Comparison of ENCODE assay signal across 17 cellular contexts in the genomic region with DNA sequence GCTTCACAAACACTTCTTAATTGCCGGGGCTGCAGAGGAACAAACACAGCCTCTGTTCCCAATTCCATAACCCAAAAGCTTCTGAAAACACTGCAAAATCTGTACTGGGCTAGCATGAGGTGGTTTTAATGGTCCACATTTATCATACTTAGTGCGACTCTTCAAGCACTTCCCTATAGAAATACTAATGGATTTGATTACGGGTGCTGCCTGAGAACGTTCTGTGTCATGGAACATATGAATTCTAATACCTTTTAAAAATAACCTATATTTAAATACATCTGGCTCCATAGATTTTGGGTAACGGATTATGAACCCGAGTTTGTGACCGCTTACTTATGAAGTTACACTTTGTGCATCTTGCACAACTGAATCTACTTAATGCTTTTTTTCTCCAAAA.
"Had no signal": no experiment of that assay in that cellular context is flagged by ENCODE, and none has a peak within 500 bp of the region (broad histone marks: within the 10 kb centered on the region; RNA-seq: fewer than 3 reads in every experiment).

No MANE protein-coding gene starts in this region.

- ATAC-seq: activated CD8-positive, alpha-beta T cell treated with anti-CD3 and anti-CD28 coated beads, Interleukin-2, amount 10 ng/mL, durations not matched to agents 7 days and 5 days; activated naive CD8-positive, alpha-beta T cell treated with anti-CD3 and anti-CD28 coated beads, Interleukin-2, amount 50 U/mL, for 24 hours; heart right ventricle; left lobe of liver; natural killer cell treated with Interleukin-12 subunit alpha and Interleukin-12 subunit beta and Interleukin-15 and Interleukin-18, amount 100 ng/mL, for 72 hours had no signal

- FAIRE-seq: TTC549 had no signal

- DNase-seq: activated CD4-positive, alpha-beta T cell treated with anti-CD3 and anti-CD28 coated beads for 1 hour; activated CD4-positive, alpha-beta T cell treated with anti-CD3 and anti-CD28 coated beads, Interleukin-2, amount 50 U/mL, for 1 hour; activated CD8-positive, alpha-beta T cell treated with anti-CD3 and anti-CD28 coated beads, Interleukin-2, amount 10 ng/mL, durations not matched to agents 7 days and 5 days; activated gamma-delta T cell; activated naive CD4-positive, alpha-beta T cell treated with anti-CD3 and anti-CD28 coated beads, Interleukin-2, amount 50 U/mL, for 16 hours; activated naive CD8-positive, alpha-beta T cell treated with anti-CD3 and anti-CD28 coated beads, Interleukin-2, amount 50 U/mL, for 24 hours; heart right ventricle; stimulated activated CD4-positive, alpha-beta T cell treated with anti-CD3 and anti-CD28 coated beads, Interleukin-2, amount 100 ng/mL, for 48 hours; stimulated activated CD8-positive, alpha-beta memory T cell treated with anti-CD3 and anti-CD28 coated beads, Interleukin-4, amount 100 ng/mL, for 48 hours; stimulated activated naive CD4-positive, alpha-beta T cell; upper lobe of left lung had no signal

- H3K27me3 ChIP-seq: heart right ventricle, upper lobe of left lung had no signal

- H3K9me3 ChIP-seq: heart right ventricle, prostate gland, thoracic aorta, upper lobe of left lung had no signal

- H3K4me3 ChIP-seq: heart right ventricle, lung, prostate gland, thoracic aorta, upper lobe of left lung had no signal

- H3K4me1 ChIP-seq: prostate gland had no signal

- H3K27ac ChIP-seq: heart right ventricle, prostate gland, thoracic aorta, upper lobe of left lung had no signal

- H3K36me3 ChIP-seq: heart right ventricle, prostate gland, thoracic aorta, upper lobe of left lung had no signal
